ENCODE assay signal across 21 cellular contexts in the genomic region with DNA sequence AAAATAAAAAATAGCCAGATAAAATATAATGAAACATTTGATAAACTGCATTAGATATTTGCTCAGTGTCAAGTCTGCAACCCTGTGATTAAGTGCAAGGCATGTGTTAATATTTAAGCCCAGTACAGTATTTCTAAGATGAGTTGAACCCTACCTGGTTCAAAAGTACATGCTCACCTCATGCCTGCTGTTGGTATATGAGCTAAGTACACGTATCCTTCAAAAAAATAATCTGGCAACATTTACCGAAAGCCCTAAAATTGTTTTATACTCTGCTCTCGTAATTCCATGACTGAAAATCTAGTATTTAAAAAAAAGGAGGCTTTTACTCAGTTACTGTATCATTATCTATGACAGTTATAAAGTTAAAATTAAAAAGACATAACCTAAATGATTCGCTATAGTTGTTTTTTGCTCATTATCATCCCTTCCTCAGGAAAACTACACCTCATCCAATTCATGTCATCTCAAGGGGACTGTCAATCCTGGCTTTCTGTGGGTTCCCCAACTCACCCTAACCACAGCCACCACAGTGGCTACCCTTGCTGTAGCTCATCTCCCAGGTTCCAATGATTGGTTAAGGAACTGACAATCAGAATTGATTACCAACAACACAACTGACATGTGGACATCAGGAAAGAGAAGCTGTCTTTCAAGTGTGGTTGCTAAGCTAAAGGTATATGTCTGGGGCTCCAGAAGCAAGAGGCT. TPM values are rescaled to one million over a fixed set of nuclear protein-coding genes. Genes with fewer than 3 reads are reported as not detected.
DNase-seq lines count a peak whose midpoint lies in the region; ATAC-seq and TF ChIP-seq lines count a peak whose summit lies in the region.
"Had no signal": no experiment of that assay in that cellular context is flagged by ENCODE, and none has a peak within 500 bp of the region (broad histone marks: within the 10 kb centered on the region; RNA-seq: fewer than 3 reads in every experiment).

No MANE protein-coding gene starts in this region.

- no peak overlapping the region for H3K18ac ChIP-seq in H9 (ENCODE audit: insufficient read length, low read depth, low read length)

- no peaks in the 10 kb centered on the region; the same call in 1 of the 2 replicates for H3K4me1 ChIP-seq in H9 (ENCODE audit: insufficient read depth, low read length)
- H3K4me1 ChIP-seq: breast epithelium had no signal

- H4K20me1 ChIP-seq in H9 (ENCODE audit: control insufficient read depth, insufficient read depth, insufficient read length): no peaks in the 10 kb centered on the region

- peaks cover 57% of the 10 kb centered on the region for H3K79me2 ChIP-seq in H9 (ENCODE audit: insufficient read depth, low read length)

- no peaks in the 10 kb centered on the region for H3K9me3 ChIP-seq in H9 (ENCODE audit: control insufficient read depth, low read depth, low read length)
- H3K9me3 ChIP-seq: breast epithelium, heart right ventricle, mucosa of descending colon, neutrophil, spleen had no signal

- POLR2A ChIA-PET in GM10248 (lab: Yijun Ruan, JAX): interaction anchor here (0.6 kb wide), 1 partner anchor 29 kb away, joined by 3 read pairs; no protein-coding TSS in a partner anchor

- no peak overlapping the region for H3K4me3 Mint-ChIP-seq in activated T-cell treated with anti-CD3 and anti-CD28 coated beads, Interleukin-2, amount 50 U/mL, for 24 hours
- H3K4me3 Mint-ChIP-seq in H9: no peak overlapping the region
- H3K4me3 Mint-ChIP-seq in effector memory CD8-positive, alpha-beta T cell: no peak overlapping the region
- no peak overlapping the region for H3K4me3 Mint-ChIP-seq in stimulated activated effector memory CD8-positive, alpha-beta T cell treated with anti-CD3 and anti-CD28 coated beads, Interleukin-12 subunit alpha, Interleukin-12 subunit beta, amount 100 ng/mL, for 72 hours
- H3K4me3 Mint-ChIP-seq: activated CD8-positive, alpha-beta T cell treated with anti-CD3 and anti-CD28 coated beads, Interleukin-2, amount 10 ng/mL, durations not matched to agents 7 days and 5 days; dendritic cell treated with granulocyte-macrophage colony-stimulating factor and Interleukin-4, amounts not matched to agents 40 ng/mL and 50 ng/mL, for 4 days had no signal

- H3K79me1 ChIP-seq in H9 (ENCODE audit: insufficient read depth, low read depth, low read length, poor library complexity, severe bottlenecking): peaks cover 10% of the 10 kb centered on the region

- no peak for DNase-seq in activated T-cell treated with anti-CD3 and anti-CD28 coated beads, Interleukin-2, amount 50 U/mL, for 24 hours
- DNase-seq in activated T-cell treated with anti-CD3 and anti-CD28 coated beads, Interleukin-2, amount 50 U/mL, for 1 hour: no peak
- DNase-seq in H9 (no peak), NCI-H2081 (lab: John Stamatoyannopoulos, UW) (no peak), GM10248 (ENCODE audit: extremely low spot score) (no peak), brain microvascular endothelial cell (no peak)
- no peak for DNase-seq in effector memory CD8-positive, alpha-beta T cell
- DNase-seq in stimulated activated effector memory CD8-positive, alpha-beta T cell treated with anti-CD3 and anti-CD28 coated beads, Interleukin-12 subunit alpha, Interleukin-12 subunit beta, amount 100 ng/mL, for 72 hours (ENCODE audit: low spot score in 2 of 2): no peak
- DNase-seq: activated CD8-positive, alpha-beta T cell treated with anti-CD3 and anti-CD28 coated beads, Interleukin-2, amount 10 ng/mL, durations not matched to agents 7 days and 5 days; CD8-positive, alpha-beta memory T cell; heart right ventricle; mucosa of descending colon; NCI-H187; NCI-H2227 treated with DMSO at 0.1 percent for 48 hours; PC-3; SHP77 treated with DMSO at 0.1 percent for 48 hours; spleen; stimulated activated CD8-positive, alpha-beta memory T cell treated with anti-CD3 and anti-CD28 coated beads, Interleukin-4, amount 100 ng/mL, for 48 hours had no signal

- H3T11ph ChIP-seq in H9 (ENCODE audit: low read length): no peak overlapping the region

- no peak overlapping the region for H4K5ac ChIP-seq in H9 (ENCODE audit: insufficient read length, low read depth, low read length)

- H2AK5ac ChIP-seq in H9 (ENCODE audit: insufficient read length, low read length): no peak overlapping the region

- H2AFZ ChIP-seq in H9 (ENCODE audit: low read length): no peak overlapping the region

- no peak overlapping the region for H4K8ac ChIP-seq in H9 (replicated peaks; ENCODE audit: insufficient read length, low read depth, low read length)

- H2BK12ac ChIP-seq in H9 (ENCODE audit: insufficient read length, low read depth, low read length): no peak overlapping the region

- H3K27ac Mint-ChIP-seq in activated T-cell treated with anti-CD3 and anti-CD28 coated beads, Interleukin-2, amount 50 U/mL, for 24 hours: peak overlapping the region; percentile 59
- H3K27ac Mint-ChIP-seq in H9: peak overlapping the region in 2 of 3 experiments; percentile 10 to 64; a peak in 2 of 7 replicates
- peak overlapping the region; percentile 6 to 55 for H3K27ac Mint-ChIP-seq in effector memory CD8-positive, alpha-beta T cell
- no peak overlapping the region for H3K27ac Mint-ChIP-seq in stimulated activated effector memory CD8-positive, alpha-beta T cell treated with anti-CD3 and anti-CD28 coated beads, Interleukin-12 subunit alpha, Interleukin-12 subunit beta, amount 100 ng/mL, for 72 hours
- H3K27ac Mint-ChIP-seq: activated CD8-positive, alpha-beta T cell treated with anti-CD3 and anti-CD28 coated beads, Interleukin-2, amount 10 ng/mL, durations not matched to agents 7 days and 5 days; dendritic cell treated with granulocyte-macrophage colony-stimulating factor and Interleukin-4, amounts not matched to agents 40 ng/mL and 50 ng/mL, for 4 days had no signal

- H3K9ac ChIP-seq in H9 (ENCODE audit: extremely low read depth, insufficient read length, low read length): no peak overlapping the region

- H3K27me3 ChIP-seq in H9 (ENCODE audit: insufficient read depth, low read length) (no peaks in the 10 kb centered on the region), brain microvascular endothelial cell (replicated peaks) (no peaks in the 10 kb centered on the region)
- H3K27me3 ChIP-seq: breast epithelium, heart right ventricle, neutrophil, spleen had no signal

- H3K9me3 Mint-ChIP-seq in activated T-cell treated with anti-CD3 and anti-CD28 coated beads, Interleukin-2, amount 50 U/mL, for 24 hours: no peaks in the 10 kb centered on the region
- no peaks in the 10 kb centered on the region; a peak in 1 of 5 replicates for H3K9me3 Mint-ChIP-seq in H9
- H3K9me3 Mint-ChIP-seq in effector memory CD8-positive, alpha-beta T cell: no peaks in the 10 kb centered on the region
- no peaks in the 10 kb centered on the region for H3K9me3 Mint-ChIP-seq in stimulated activated effector memory CD8-positive, alpha-beta T cell treated with anti-CD3 and anti-CD28 coated beads, Interleukin-12 subunit alpha, Interleukin-12 subunit beta, amount 100 ng/mL, for 72 hours
- H3K9me3 Mint-ChIP-seq: CD8-positive, alpha-beta memory T cell; dendritic cell treated with granulocyte-macrophage colony-stimulating factor and Interleukin-4, amounts not matched to agents 40 ng/mL and 50 ng/mL, for 4 days had no signal

- H2BK20ac ChIP-seq in H9 (ENCODE audit: low read depth, low read length, poor library complexity, severe bottlenecking): no peak overlapping the region

- TF ChIP-seq CTCF in H9 (conservative IDR thresholded peaks at IDR 0.05) (no peak), GM10248 (IDR thresholded peaks at IDR 0.05; ENCODE audit: control extremely low read depth, extremely low read depth, low read depth, missing control alignments) (no peak), brain microvascular endothelial cell (IDR thresholded peaks at IDR 0.05; ENCODE audit: low read depth, low read length, missing control alignments) (no peak)

- H2BK120ac ChIP-seq in H9 (ENCODE audit: low read depth, low read length, poor library complexity, severe bottlenecking): no peak overlapping the region

- H3K4me3 ChIP-seq in brain microvascular endothelial cell (ENCODE audit: low read depth, low read length): no peak overlapping the region
- H3K4me3 ChIP-seq: breast epithelium, heart right ventricle, mucosa of descending colon, spleen had no signal

- peaks cover 79% of the 10 kb centered on the region for H3K4me1 Mint-ChIP-seq in activated T-cell treated with anti-CD3 and anti-CD28 coated beads, Interleukin-2, amount 50 U/mL, for 24 hours (ENCODE audit: low read depth)
- peaks cover 19 to 28% of the 10 kb centered on the region in 2 experiments for H3K4me1 Mint-ChIP-seq in H9
- peaks cover 37 to 67% of the 10 kb centered on the region in 2 donors for H3K4me1 Mint-ChIP-seq in effector memory CD8-positive, alpha-beta T cell (ENCODE audit: low read depth in 2 of 2)
- H3K4me1 Mint-ChIP-seq in stimulated activated effector memory CD8-positive, alpha-beta T cell treated with anti-CD3 and anti-CD28 coated beads, Interleukin-12 subunit alpha, Interleukin-12 subunit beta, amount 100 ng/mL, for 72 hours: peaks cover 52% of the 10 kb centered on the region

- H2BK15ac ChIP-seq in H9 (ENCODE audit: low read depth, low read length): no peak overlapping the region

- in situ Hi-C loops in brain microvascular endothelial cell (cut with HindIII; ENCODE audit: low pct_ligation_motif_present, low sequenced_read_pairs): loop anchor here (25.0 kb wide), 2 partner anchors 188 to 262 kb away; no protein-coding TSS in a partner anchor

- WGBS in H9 (ENCODE audit: extremely low coverage, insufficient read length, low lambda C conversion rate): no CpG with 5 or more reads among the region's 4 CpGs

- no peak overlapping the region for H3K23ac ChIP-seq in H9 (ENCODE audit: insufficient read length, low read depth, low read length)

- H3K36me3 Mint-ChIP-seq in activated T-cell treated with anti-CD3 and anti-CD28 coated beads, Interleukin-2, amount 50 U/mL, for 24 hours (ENCODE audit: low read depth): peaks cover 14% of the 10 kb centered on the region
- H3K36me3 Mint-ChIP-seq in H9 (ENCODE audit: insufficient read depth in 1 of 3, low read depth in 3 of 3): peaks cover 0 to 15% (median 2%) of the 10 kb centered on the region in 3 experiments; a peak in 4 of 7 replicates
- no peaks in the 10 kb centered on the region for H3K36me3 Mint-ChIP-seq in effector memory CD8-positive, alpha-beta T cell (ENCODE audit: insufficient read depth)
- H3K36me3 Mint-ChIP-seq in stimulated activated effector memory CD8-positive, alpha-beta T cell treated with anti-CD3 and anti-CD28 coated beads, Interleukin-12 subunit alpha, Interleukin-12 subunit beta, amount 100 ng/mL, for 72 hours: peaks cover 6% of the 10 kb centered on the region
- H3K36me3 Mint-ChIP-seq: CD8-positive, alpha-beta memory T cell had no signal

- CTCF ChIA-PET in GM10248 (lab: Yijun Ruan, JAX): interaction anchor here (0.8 to 1.1 kb wide), 3 partner anchors 11 to 136 kb away, joined by 3 to 4 read pairs (median 3); no protein-coding TSS in a partner anchor

- no peak overlapping the region for H3K27ac ChIP-seq in H9 (ENCODE audit: insufficient read length, low read depth, low read length)
- no peak overlapping the region for H3K27ac ChIP-seq in brain microvascular endothelial cell
- H3K27ac ChIP-seq: breast epithelium, heart right ventricle, neutrophil, spleen had no signal

- H2BK5ac ChIP-seq in H9 (ENCODE audit: insufficient read length, low read length): no peak overlapping the region

- H3K14ac ChIP-seq in H9 (ENCODE audit: insufficient read depth, low read length): no peak overlapping the region

- ATAC-seq in effector memory CD8-positive, alpha-beta T cell (replicated peaks): no peak
- peak; percentile 68 for ATAC-seq in stimulated activated effector memory CD8-positive, alpha-beta T cell treated with anti-CD3 and anti-CD28 coated beads, Interleukin-12 subunit alpha, Interleukin-12 subunit beta, amount 100 ng/mL, for 72 hours
- ATAC-seq: activated CD8-positive, alpha-beta T cell treated with anti-CD3 and anti-CD28 coated beads, Interleukin-2, amount 10 ng/mL, durations not matched to agents 7 days and 5 days; mucosa of descending colon; PC-3 had no signal

- H4K91ac ChIP-seq in H9 (ENCODE audit: insufficient read length, low read depth, low read length): no peak overlapping the region

- H3K36me3 ChIP-seq in brain microvascular endothelial cell (replicated peaks): no peaks in the 10 kb centered on the region
- H3K36me3 ChIP-seq: breast epithelium, heart right ventricle, neutrophil, spleen had no signal

- no peaks in the 10 kb centered on the region for H3K27me3 Mint-ChIP-seq in activated T-cell treated with anti-CD3 and anti-CD28 coated beads, Interleukin-2, amount 50 U/mL, for 24 hours
- no peaks in the 10 kb centered on the region for H3K27me3 Mint-ChIP-seq in H9 (ENCODE audit: low read depth)
- H3K27me3 Mint-ChIP-seq in effector memory CD8-positive, alpha-beta T cell: no peaks in the 10 kb centered on the region
- H3K27me3 Mint-ChIP-seq: CD8-positive, alpha-beta memory T cell; dendritic cell treated with granulocyte-macrophage colony-stimulating factor and Interleukin-4, amounts not matched to agents 40 ng/mL and 50 ng/mL, for 4 days had no signal

- no peak overlapping the region for H3K56ac ChIP-seq in H9 (ENCODE audit: insufficient read length, low read depth, low read length)

- H3K4ac ChIP-seq in H9 (ENCODE audit: low read depth, low read length): no peak overlapping the region

- no peak overlapping the region for H3K4me2 ChIP-seq in H9 (ENCODE audit: insufficient read depth, insufficient read length, low read length)

- no peaks in the 10 kb centered on the region for H3K23me2 ChIP-seq in H9 (ENCODE audit: insufficient read length, low read depth, low read length, poor library complexity, severe bottlenecking)

RNA-seq across cellular contexts. Expression of a gene that starts 10.6 kb away (rescaled TPM):
- 112 TPM in 2 replicates for total RNA-seq in H9 (2021)
